ENCODE assay signal across 8 cellular contexts in the genomic region with DNA sequence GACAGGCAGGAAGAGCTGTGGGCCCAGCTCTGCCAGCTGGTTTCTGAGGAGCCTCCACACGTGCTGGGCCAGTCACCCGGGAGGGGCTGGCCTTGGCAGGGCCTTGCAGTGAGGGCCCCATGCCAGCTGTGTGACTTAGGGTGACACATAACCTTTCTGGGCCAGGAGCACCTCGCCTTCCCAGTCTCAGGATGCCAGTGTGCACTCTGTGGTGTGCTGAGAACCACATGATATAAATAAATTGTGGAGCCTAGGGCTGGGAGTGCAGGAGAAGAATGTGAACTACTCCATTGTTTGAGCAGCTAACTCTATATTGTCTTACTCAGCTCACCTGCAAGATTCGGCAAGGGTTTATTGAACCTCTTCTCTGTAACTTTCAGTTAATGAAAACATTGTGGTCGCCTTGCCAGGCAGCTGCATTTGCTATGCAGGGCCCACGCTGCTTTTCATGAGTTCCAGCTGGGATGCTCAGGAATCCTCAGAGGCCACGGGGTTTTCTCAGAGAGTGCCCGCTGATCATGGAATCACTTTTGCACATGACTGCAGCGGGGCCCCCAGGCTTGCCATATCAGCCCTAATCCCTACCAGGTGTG.
DNase-seq lines count a peak whose midpoint lies in the region; ATAC-seq and TF ChIP-seq lines count a peak whose summit lies in the region.

No MANE protein-coding gene starts in this region.

- peak; percentile 66 for ATAC-seq in DND-41 (ENCODE audit: insufficient read depth, low read depth)

- H3K9me2 ChIP-seq in hepatocyte (replicated peaks; ENCODE audit: insufficient read depth), result no peaks in the 10 kb centered on the region

- no peaks in the 10 kb centered on the region for H3K79me2 ChIP-seq in DND-41 (ENCODE audit: insufficient read depth, low read length)
- peaks cover 13% of the 10 kb centered on the region for H3K79me2 ChIP-seq in osteoblast (ENCODE audit: insufficient read depth, low read length)
- H3K79me2 ChIP-seq in hepatocyte, result no peaks in the 10 kb centered on the region

- WGBS in hepatocyte (ENCODE audit: low lambda C conversion rate, missing lambda C conversion rate), result 45% methylated on average over 9 of the region's 9 CpGs

- intact Hi-C loops in dorsolateral prefrontal cortex (cut with DNase I) (no loop called here), uterus (cut with DNase I; ENCODE audit: low total_unique reads) (no loop called here)

- H3K4me1 Mint-ChIP-seq in mesothelial cell of epicardium, result peaks cover 12% of the 10 kb centered on the region

- H3K9ac ChIP-seq in DND-41 (ENCODE audit: low read depth, low read length), result no peak overlapping the region

- no peak for TF ChIP-seq POLR2A in uterus (IDR thresholded peaks at IDR 0.05)

- peaks cover under 1% of the 10 kb centered on the region for H3K27me3 Mint-ChIP-seq in mesothelial cell of epicardium (ENCODE audit: low read depth)

- no peak for TF ChIP-seq CTCF in DND-41 (IDR thresholded peaks at IDR 0.05; ENCODE audit: borderline replicate concordance, extremely low read depth, low read length, poor library complexity, severe bottlenecking)
- TF ChIP-seq CTCF in dorsolateral prefrontal cortex (IDR thresholded peaks at IDR 0.05 in 54 of 56, conservative IDR thresholded peaks at IDR 0.05 in 2 of 56; ENCODE audit: low read depth in 1 of 56, partially characterized antibody in 56 of 56), result no peak
- TF ChIP-seq CTCF in osteoblast (IDR thresholded peaks at IDR 0.05; ENCODE audit: extremely low read depth, low read depth, low read length), result no peak
- TF ChIP-seq CTCF in uterus (IDR thresholded peaks at IDR 0.05), result no peak
- no peak for TF ChIP-seq CTCF in hepatocyte (IDR thresholded peaks at IDR 0.05; ENCODE audit: poor library complexity)
- no peak for TF ChIP-seq CTCF in mesothelial cell of epicardium (IDR thresholded peaks at IDR 0.05; ENCODE audit: unreplicated experiment)

- H3K27ac ChIP-seq in DND-41 (ENCODE audit: low read length) (peak overlapping the region; percentile 45), dorsolateral prefrontal cortex (peak overlapping the region in 36 of 59 donors; percentile 1 to 89 (median 66)), osteoblast (ENCODE audit: low read depth, low read length) (peak overlapping the region; percentile 75), uterus (no peak overlapping the region), hepatocyte (no peak overlapping the region)

- H4K20me1 ChIP-seq in DND-41 (ENCODE audit: insufficient read depth, low read length) (no peaks in the 10 kb centered on the region), osteoblast (ENCODE audit: insufficient read depth, low read length) (peaks cover 3% of the 10 kb centered on the region), hepatocyte (ENCODE audit: insufficient read depth, poor library complexity, severe bottlenecking) (no peaks in the 10 kb centered on the region)

- H3K36me3 ChIP-seq in DND-41 (ENCODE audit: insufficient read depth, low read length), result no peaks in the 10 kb centered on the region
- no peaks in the 10 kb centered on the region; the same call in 1 of the 2 replicates for H3K36me3 ChIP-seq in MG63
- H3K36me3 ChIP-seq in osteoblast (ENCODE audit: insufficient read depth, low read length), result no peaks in the 10 kb centered on the region
- no peaks in the 10 kb centered on the region for H3K36me3 ChIP-seq in uterus
- no peaks in the 10 kb centered on the region for H3K36me3 ChIP-seq in hepatocyte (replicated peaks; ENCODE audit: insufficient read depth, low read depth)

- H3K4me3 ChIP-seq in DND-41 (ENCODE audit: low read depth in 1 of 2, low read length in 2 of 2), result no peak overlapping the region
- H3K4me3 ChIP-seq in MG63, result no peak overlapping the region
- H3K4me3 ChIP-seq in dorsolateral prefrontal cortex, result no peak overlapping the region
- H3K4me3 ChIP-seq in osteoblast (ENCODE audit: insufficient read depth, low read length), result no peak overlapping the region
- no peak overlapping the region for H3K4me3 ChIP-seq in uterus
- H3K4me3 ChIP-seq in hepatocyte, result no peak overlapping the region

- H2AFZ ChIP-seq in DND-41 (ENCODE audit: low read depth, low read length) (no peak overlapping the region), osteoblast (ENCODE audit: low read length) (no peak overlapping the region), hepatocyte (no peak overlapping the region)

- H3K4me2 ChIP-seq in DND-41 (ENCODE audit: insufficient read depth, low read length) (no peak overlapping the region), osteoblast (ENCODE audit: insufficient read depth, low read length) (peak overlapping the region; percentile 39), hepatocyte (no peak overlapping the region)

- DNase-seq in DND-41 (peak; percentile 78), MG63 (peak; percentile 93), dorsolateral prefrontal cortex (no peak), osteoblast (ENCODE audit: insufficient read length, low spot score, missing footprints) (peak; percentile 96), uterus (no peak), NCI-H524 treated with DMSO at 0.1 percent for 48 hours (lab: John Stamatoyannopoulos, UW) (no peak), hepatocyte (ENCODE audit: low spot score) (no peak), mesothelial cell of epicardium (ENCODE audit: low spot score in 2 of 2, unreplicated experiment in 2 of 2) (no peak)

- H3K4me3 Mint-ChIP-seq in mesothelial cell of epicardium, result no peak overlapping the region

- H3K27me3 ChIP-seq in DND-41 (ENCODE audit: insufficient read depth, low read length, poor library complexity), result no peaks in the 10 kb centered on the region
- no peaks in the 10 kb centered on the region for H3K27me3 ChIP-seq in MG63
- no peaks in the 10 kb centered on the region for H3K27me3 ChIP-seq in dorsolateral prefrontal cortex
- H3K27me3 ChIP-seq in osteoblast (ENCODE audit: insufficient read depth, low read length), result no peaks in the 10 kb centered on the region
- no peaks in the 10 kb centered on the region for H3K27me3 ChIP-seq in uterus
- H3K27me3 ChIP-seq in hepatocyte, result no peaks in the 10 kb centered on the region

- no peak overlapping the region for H3K27ac Mint-ChIP-seq in mesothelial cell of epicardium

- peaks cover 48% of the 10 kb centered on the region for H3K4me1 ChIP-seq in DND-41 (ENCODE audit: insufficient read depth, low read length)
- H3K4me1 ChIP-seq in osteoblast (ENCODE audit: insufficient read depth, low read length), result peaks cover 25% of the 10 kb centered on the region
- peaks cover 0 to 9% of the 10 kb centered on the region in 2 donors for H3K4me1 ChIP-seq in uterus
- H3K4me1 ChIP-seq in hepatocyte (ENCODE audit: insufficient read depth), result no peaks in the 10 kb centered on the region

- H3K9me3 ChIP-seq in DND-41 (ENCODE audit: insufficient read depth, low read length, severe bottlenecking) (no peaks in the 10 kb centered on the region), MG63 (peaks cover 13% of the 10 kb centered on the region), osteoblast (ENCODE audit: low read depth, low read length) (no peaks in the 10 kb centered on the region), uterus (no peaks in the 10 kb centered on the region), hepatocyte (ENCODE audit: low read depth) (no peaks in the 10 kb centered on the region)

- no peaks in the 10 kb centered on the region for H3K36me3 Mint-ChIP-seq in mesothelial cell of epicardium

- H3K9me3 Mint-ChIP-seq in mesothelial cell of epicardium, result peaks cover 5% of the 10 kb centered on the region

Comparison
In these comparisons a context has a peak if more than half of its experiments do, and no peak if none do; other contexts are left out.
1. DNase-seq: peak in DND-41 (single experiment), MG63 (single experiment) and osteoblast (single experiment); none in dorsolateral prefrontal cortex (0 of 10), uterus (0 of 2), NCI-H524 treated with DMSO at 0.1 percent for 48 hours (single experiment), hepatocyte (single experiment) and mesothelial cell of epicardium (0 of 2).
2. H3K27ac ChIP-seq: peak in DND-41 (single experiment), dorsolateral prefrontal cortex (36 of 59) and osteoblast (single experiment); none in uterus (0 of 2) and hepatocyte (single experiment).